23 cellular contexts compared by ENCODE assay signal in genomic region chr1:197183195-197183748, GRCh38.
"Had no signal": no experiment of that assay in that cellular context is flagged by ENCODE, and none has a peak within 500 bp of the region (broad histone marks: within the 10 kb centered on the region; RNA-seq: fewer than 3 reads in every experiment).

No MANE protein-coding gene starts in this region.

- H3K4me3 ChIP-seq: esophagus squamous epithelium, lung, pancreas, right lobe of liver, thoracic aorta, tibial nerve had no signal

- H3K4me3 Mint-ChIP-seq: effector memory CD8-positive, alpha-beta T cell; immature natural killer cell; natural killer cell; stimulated activated naive B cell treated with anti-CD40 and anti-IgM and Interleukin-4, amounts not matched to agents 10 μg/mL and 1 μg/mL and 100 μg/mL, for 72 hours; stimulated activated naive CD8-positive, alpha-beta T cell treated with anti-CD3 and anti-CD28 coated beads, Interleukin-15, Interleukin-2, amounts not matched to agents 100 ng/mL and 50 ng/mL, for 24 hours had no signal

- H3K9me3 Mint-ChIP-seq: effector memory CD8-positive, alpha-beta T cell; immature natural killer cell; natural killer cell; stimulated activated naive B cell treated with anti-CD40 and anti-IgM and Interleukin-4, amounts not matched to agents 10 μg/mL and 1 μg/mL and 100 μg/mL, for 72 hours; stimulated activated naive CD8-positive, alpha-beta T cell treated with anti-CD3 and anti-CD28 coated beads, Interleukin-15, Interleukin-2, amounts not matched to agents 100 ng/mL and 50 ng/mL, for 24 hours had no signal

- H3K27ac ChIP-seq: esophagus squamous epithelium, pancreas, right lobe of liver, thoracic aorta, tibial nerve had no signal

- DNase-seq: cerebellar nuclear complex; cortex of kidney; effector memory CD8-positive, alpha-beta T cell; esophagus squamous epithelium; hypothalamus; immature natural killer cell; islet precursor cell; kidney glomerular epithelial cell; left colon; left ventricle myocardium superior; natural killer cell; occipital lobe; pancreas; retina; right lobe of liver; small intestine; stimulated activated CD4-positive, alpha-beta T cell treated with anti-CD3 and anti-CD28 coated beads, Interleukin-15, amount 100 ng/mL, for 24 hours; stimulated activated CD4-positive, alpha-beta T cell treated with anti-CD3 and anti-CD28 coated beads, Interleukin-2, amount 100 ng/mL, for 48 hours; stimulated activated naive B cell treated with anti-CD40 and anti-IgM and Interleukin-4, amounts not matched to agents 10 μg/mL and 1 μg/mL and 100 μg/mL, for 72 hours had no signal

- ATAC-seq: effector memory CD8-positive, alpha-beta T cell; left colon; left ventricle myocardium superior; natural killer cell; right lobe of liver had no signal

- H3K27me3 Mint-ChIP-seq: effector memory CD8-positive, alpha-beta T cell; stimulated activated naive B cell treated with anti-CD40 and anti-IgM and Interleukin-4, amounts not matched to agents 10 μg/mL and 1 μg/mL and 100 μg/mL, for 72 hours; stimulated activated naive CD8-positive, alpha-beta T cell treated with anti-CD3 and anti-CD28 coated beads, Interleukin-15, Interleukin-2, amounts not matched to agents 100 ng/mL and 50 ng/mL, for 24 hours had no signal

- H3K27me3 ChIP-seq: esophagus squamous epithelium, pancreas, right lobe of liver, tibial nerve had no signal

- H3K27ac Mint-ChIP-seq: immature natural killer cell; stimulated activated naive CD8-positive, alpha-beta T cell treated with anti-CD3 and anti-CD28 coated beads, Interleukin-15, Interleukin-2, amounts not matched to agents 100 ng/mL and 50 ng/mL, for 24 hours had no signal

- H3K4me1 ChIP-seq: esophagus squamous epithelium, tibial nerve had no signal

- H3K9me3 ChIP-seq: esophagus squamous epithelium, pancreas, right lobe of liver, thoracic aorta, tibial nerve had no signal
